1 cellular context compared by ENCODE assay signal in the genomic region with DNA sequence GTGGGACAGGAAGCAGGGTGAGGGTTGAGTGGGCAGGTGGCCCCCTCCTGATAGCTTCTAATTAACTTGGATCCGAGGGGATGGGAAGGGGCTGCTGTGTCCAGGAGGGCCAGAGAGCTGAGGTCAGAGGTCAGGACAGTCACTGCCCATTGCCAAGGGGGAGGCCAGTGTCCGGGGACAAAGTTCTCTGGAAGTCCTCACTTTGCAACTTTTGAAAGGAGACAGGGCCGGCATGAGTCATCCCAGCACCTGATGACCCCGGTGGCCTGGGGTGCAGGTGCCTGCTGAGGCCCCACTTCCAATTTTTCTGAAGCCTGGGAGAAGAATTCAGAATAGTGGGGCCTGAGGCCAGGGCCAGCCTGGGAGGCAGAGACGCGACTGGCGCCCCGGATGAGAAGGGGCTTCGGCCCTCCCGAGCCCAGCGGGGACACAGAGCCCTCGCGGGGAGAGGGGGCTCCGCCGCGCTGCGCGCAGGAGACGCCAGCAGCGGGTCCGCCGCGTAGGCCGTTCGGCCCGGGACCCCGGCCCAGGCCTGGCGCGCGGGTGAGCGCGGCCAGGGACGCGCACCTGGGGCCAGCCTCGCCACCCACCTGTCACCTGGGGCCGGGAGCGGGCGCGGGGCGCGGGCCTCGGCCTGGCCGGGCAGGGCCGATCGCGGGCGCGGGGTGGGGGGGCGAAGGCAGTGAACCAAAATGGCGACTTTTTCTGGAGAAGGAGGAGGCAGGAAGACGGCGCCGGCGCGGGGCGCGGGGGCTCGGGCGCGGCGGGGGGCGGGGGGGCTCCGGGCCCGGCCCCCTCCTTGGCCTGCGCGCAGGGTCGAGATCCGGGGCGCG.
TF ChIP-seq lines count a peak whose summit lies in the region.

No MANE protein-coding gene starts in this region.

TF ChIP-seq in HEK293T, 16 proteins besides CTCF, POLR2A, EP300 and RAD21 (continued from another document):
- no peak for TF ChIP-seq BHLHE40 (IDR thresholded peaks at IDR 0.05; ENCODE audit: borderline replicate concordance)
- no peak for TF ChIP-seq FOXM1 (IDR thresholded peaks at IDR 0.05; ENCODE audit: borderline replicate concordance)
- TF ChIP-seq, protein P1, sequence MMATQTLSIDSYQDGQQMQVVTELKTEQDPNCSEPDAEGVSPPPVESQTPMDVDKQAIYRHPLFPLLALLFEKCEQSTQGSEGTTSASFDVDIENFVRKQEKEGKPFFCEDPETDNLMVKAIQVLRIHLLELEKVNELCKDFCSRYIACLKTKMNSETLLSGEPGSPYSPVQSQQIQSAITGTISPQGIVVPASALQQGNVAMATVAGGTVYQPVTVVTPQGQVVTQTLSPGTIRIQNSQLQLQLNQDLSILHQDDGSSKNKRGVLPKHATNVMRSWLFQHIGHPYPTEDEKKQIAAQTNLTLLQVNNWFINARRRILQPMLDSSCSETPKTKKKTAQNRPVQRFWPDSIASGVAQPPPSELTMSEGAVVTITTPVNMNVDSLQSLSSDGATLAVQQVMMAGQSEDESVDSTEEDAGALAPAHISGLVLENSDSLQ (IDR thresholded peaks at IDR 0.05) = no peak
- TF ChIP-seq FOXK2 (IDR thresholded peaks at IDR 0.05) = no peak
- TF ChIP-seq LEF1 (IDR thresholded peaks at IDR 0.05; ENCODE audit: borderline replicate concordance) = no peak
- no peak for TF ChIP-seq SP1 (IDR thresholded peaks at IDR 0.05)
- TF ChIP-seq NFRKB (IDR thresholded peaks at IDR 0.05) = no peak
- no peak for TF ChIP-seq ARNT (IDR thresholded peaks at IDR 0.05)
